Comparison of ENCODE assay signal across 3 cellular contexts in genomic region chr16:4087099-4087885, GRCh38.
TF ChIP-seq lines count a peak whose summit lies in the region.

No MANE protein-coding gene starts in this region.

TF ChIP-seq in HCT116, 20 proteins besides CTCF, POLR2A, EP300 and RAD21:
- TF ChIP-seq ATF3 (IDR thresholded peaks at IDR 0.05) = no peak
- TF ChIP-seq MAX (IDR thresholded peaks at IDR 0.05) = no peak
- no peak for TF ChIP-seq EZH2 (IDR thresholded peaks at IDR 0.05)
- no peak for TF ChIP-seq ZNF274 (IDR thresholded peaks at IDR 0.05; ENCODE audit: low read depth, low read length)
- no peak for TF ChIP-seq SIN3A (IDR thresholded peaks at IDR 0.05; ENCODE audit: low read depth)
- TF ChIP-seq JUND (IDR thresholded peaks at IDR 0.05) = no peak
- TF ChIP-seq YY1 (IDR thresholded peaks at IDR 0.05; ENCODE audit: extremely low read depth, insufficient replicate concordance, low read depth, low read length) = no peak
- TF ChIP-seq REST (IDR thresholded peaks at IDR 0.05; ENCODE audit: low read depth) = no peak
- TF ChIP-seq, protein P1, sequence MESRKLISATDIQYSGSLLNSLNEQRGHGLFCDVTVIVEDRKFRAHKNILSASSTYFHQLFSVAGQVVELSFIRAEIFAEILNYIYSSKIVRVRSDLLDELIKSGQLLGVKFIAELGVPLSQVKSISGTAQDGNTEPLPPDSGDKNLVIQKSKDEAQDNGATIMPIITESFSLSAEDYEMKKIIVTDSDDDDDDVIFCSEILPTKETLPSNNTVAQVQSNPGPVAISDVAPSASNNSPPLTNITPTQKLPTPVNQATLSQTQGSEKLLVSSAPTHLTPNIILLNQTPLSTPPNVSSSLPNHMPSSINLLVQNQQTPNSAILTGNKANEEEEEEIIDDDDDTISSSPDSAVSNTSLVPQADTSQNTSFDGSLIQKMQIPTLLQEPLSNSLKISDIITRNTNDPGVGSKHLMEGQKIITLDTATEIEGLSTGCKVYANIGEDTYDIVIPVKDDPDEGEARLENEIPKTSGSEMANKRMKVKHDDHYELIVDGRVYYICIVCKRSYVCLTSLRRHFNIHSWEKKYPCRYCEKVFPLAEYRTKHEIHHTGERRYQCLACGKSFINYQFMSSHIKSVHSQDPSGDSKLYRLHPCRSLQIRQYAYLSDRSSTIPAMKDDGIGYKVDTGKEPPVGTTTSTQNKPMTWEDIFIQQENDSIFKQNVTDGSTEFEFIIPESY (IDR thresholded peaks at IDR 0.05; ENCODE audit: extremely low read depth, insufficient replicate concordance, low read length) = no peak
- no peak for TF ChIP-seq EZH2phosphoT487 (IDR thresholded peaks at IDR 0.05; ENCODE audit: borderline replicate concordance)

TF ChIP-seq in K562, 482 proteins besides CTCF, POLR2A, EP300 and RAD21:
- TF ChIP-seq, protein P2, sequence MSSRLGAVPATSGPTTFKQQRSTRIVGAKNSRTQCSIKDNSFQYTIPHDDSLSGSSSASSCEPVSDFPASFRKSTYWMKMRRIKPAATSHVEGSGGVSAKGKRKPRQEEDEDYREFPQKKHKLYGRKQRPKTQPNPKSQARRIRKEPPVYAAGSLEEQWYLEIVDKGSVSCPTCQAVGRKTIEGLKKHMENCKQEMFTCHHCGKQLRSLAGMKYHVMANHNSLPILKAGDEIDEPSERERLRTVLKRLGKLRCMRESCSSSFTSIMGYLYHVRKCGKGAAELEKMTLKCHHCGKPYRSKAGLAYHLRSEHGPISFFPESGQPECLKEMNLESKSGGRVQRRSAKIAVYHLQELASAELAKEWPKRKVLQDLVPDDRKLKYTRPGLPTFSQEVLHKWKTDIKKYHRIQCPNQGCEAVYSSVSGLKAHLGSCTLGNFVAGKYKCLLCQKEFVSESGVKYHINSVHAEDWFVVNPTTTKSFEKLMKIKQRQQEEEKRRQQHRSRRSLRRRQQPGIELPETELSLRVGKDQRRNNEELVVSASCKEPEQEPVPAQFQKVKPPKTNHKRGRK (tag; IDR thresholded peaks at IDR 0.05) = 0 out of 2 replicates have a peak, but pooled peaks have one; percentile 43
- TF ChIP-seq NONO (IDR thresholded peaks at IDR 0.05; ENCODE audit: low read depth in 2 of 2, low read length in 1 of 2) = no peak

TF ChIP-seq in HepG2, 621 proteins besides CTCF, POLR2A, EP300 and RAD21:
- TF ChIP-seq ZNF678 (CRISPR knock-in tag; IDR thresholded peaks at IDR 0.05) = no peak
- peak; percentile 9; the same call in 1 of the 2 replicates for TF ChIP-seq CEBPB (IDR thresholded peaks at IDR 0.05; ENCODE audit: borderline replicate concordance, low read depth, low read length)
